1 cellular context compared by ENCODE assay signal in the genomic region with DNA sequence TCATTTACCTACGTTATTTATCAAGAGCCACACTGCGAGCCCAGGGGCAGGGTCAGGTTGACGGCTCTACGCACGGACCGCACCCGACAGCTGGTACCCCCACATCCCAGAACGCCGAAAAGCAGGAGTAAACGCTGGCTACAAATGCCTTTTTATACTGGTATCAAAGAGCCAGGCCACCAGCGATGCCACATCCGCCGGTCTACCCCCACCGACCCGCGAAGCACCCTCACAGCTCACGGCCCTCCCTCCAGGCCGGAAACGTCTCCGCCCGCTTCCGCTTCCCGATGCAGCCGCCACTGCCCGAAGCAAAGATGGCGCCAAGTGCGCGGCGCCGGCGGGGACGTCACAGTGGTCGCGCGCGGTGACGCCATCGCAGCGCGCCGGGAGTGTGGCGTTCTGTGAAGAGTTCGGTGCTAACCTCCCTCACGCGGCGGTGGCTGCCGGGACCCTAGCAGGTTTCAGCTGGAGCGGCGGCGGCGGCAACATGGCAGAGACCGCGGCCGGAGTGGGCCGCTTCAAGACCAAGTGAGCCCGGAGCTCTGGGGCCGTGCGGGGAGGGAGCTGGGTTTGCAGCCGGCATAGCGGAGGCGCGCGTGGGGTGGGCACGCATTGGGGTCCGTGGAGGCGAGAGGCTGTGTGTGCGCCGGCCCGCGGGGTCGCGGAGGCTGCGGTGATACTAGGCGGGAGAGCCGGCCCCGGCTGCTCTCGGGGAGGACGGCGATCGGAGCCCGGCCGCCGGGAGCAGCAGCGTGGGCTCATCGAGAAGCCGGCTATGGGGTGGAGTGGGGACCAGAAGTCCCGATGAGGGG.
TF ChIP-seq lines count a peak whose summit lies in the region.

A gene (plus strand): TSS at position 376 of the 812 bp plus-strand sequence. CDS start 112 bp downstream, at position 488.

TF ChIP-seq in HepG2, 621 proteins besides CTCF, POLR2A, EP300 and RAD21 (continued from another document and continues in another):
- TF ChIP-seq MAFK (conservative IDR thresholded peaks at IDR 0.05 in 1 of 2, IDR thresholded peaks at IDR 0.05 in 1 of 2; ENCODE audit: low read length in 2 of 2) (0 out of 4 replicates have a peak, but pooled peaks of 1 of the 2 experiments have one; percentile 11), MTF2 (CRISPR knock-in tag; IDR thresholded peaks at IDR 0.05; ENCODE audit: borderline replicate concordance) (peak; percentile 85; the same call in 1 of the 2 replicates), ZNF44 (CRISPR knock-in tag; IDR thresholded peaks at IDR 0.05) (peak; percentile 89), GZF1 (CRISPR knock-in tag; IDR thresholded peaks at IDR 0.05) (no peak), PAF1 (CRISPR knock-in tag; IDR thresholded peaks at IDR 0.05) (no peak), ZNF557 (CRISPR knock-in tag; IDR thresholded peaks at IDR 0.05) (peak; percentile 21; the same call in 1 of the 2 replicates), AKAP8 (CRISPR knock-in tag; IDR thresholded peaks at IDR 0.05) (peak; percentile 93), CBFB (CRISPR knock-in tag; IDR thresholded peaks at IDR 0.05) (peak; percentile 97), SAP130 (CRISPR knock-in tag; IDR thresholded peaks at IDR 0.05; ENCODE audit: low read depth) (peak; percentile 99), NFIB (CRISPR knock-in tag; IDR thresholded peaks at IDR 0.05; ENCODE audit: borderline replicate concordance) (no peak), RELA (CRISPR knock-in tag; IDR thresholded peaks at IDR 0.05) (peak; percentile 91), TSC22D2 (CRISPR knock-in tag; IDR thresholded peaks at IDR 0.05; ENCODE audit: borderline replicate concordance) (peak; percentile 89; the same call in 1 of the 2 replicates), NFYC (CRISPR knock-in tag; IDR thresholded peaks at IDR 0.05) (peak; percentile 82), KLF13 (CRISPR knock-in tag; IDR thresholded peaks at IDR 0.05) (peak; percentile 52; the same call in 1 of the 2 replicates), SIX4 (CRISPR knock-in tag; IDR thresholded peaks at IDR 0.05) (0 out of 2 replicates have a peak, but pooled peaks have one; percentile 18), IRF2 (CRISPR knock-in tag; IDR thresholded peaks at IDR 0.05) (peak; percentile 98), ZNF382 (CRISPR knock-in tag; IDR thresholded peaks at IDR 0.05; ENCODE audit: borderline replicate concordance) (no peak), SATB2 (CRISPR knock-in tag; IDR thresholded peaks at IDR 0.05) (peak; percentile 80), ZNF564 (CRISPR knock-in tag; IDR thresholded peaks at IDR 0.05) (no peak), ZMAT3 (CRISPR knock-in tag; conservative IDR thresholded peaks at IDR 0.05) (peak; percentile 93), ZNF761 (CRISPR knock-in tag; conservative IDR thresholded peaks at IDR 0.05) (peak; percentile 60; the same call in 1 of the 2 replicates), ZNF678 (CRISPR knock-in tag; IDR thresholded peaks at IDR 0.05) (no peak), JARID2 (CRISPR knock-in tag; IDR thresholded peaks at IDR 0.05; ENCODE audit: insufficient replicate concordance) (peak; percentile 62), RCOR2 (CRISPR knock-in tag; IDR thresholded peaks at IDR 0.05) (no peak), HDAC6 (IDR thresholded peaks at IDR 0.05; ENCODE audit: low read depth, low read length) (no peak), STAT5B (CRISPR knock-in tag; IDR thresholded peaks at IDR 0.05) (peak; percentile 82; the same call in 1 of the 2 replicates), NFKBIZ (CRISPR knock-in tag; IDR thresholded peaks at IDR 0.05) (no peak; the same call in 1 of the 2 replicates), SP2 (CRISPR knock-in tag; IDR thresholded peaks at IDR 0.05) (peak; percentile 87), ATM (IDR thresholded peaks at IDR 0.05; ENCODE audit: borderline replicate concordance) (no peak), SUZ12 (IDR thresholded peaks at IDR 0.05; ENCODE audit: low read depth, low read length) (no peak; the same call in 1 of the 2 replicates), MAF1 (CRISPR knock-in tag; IDR thresholded peaks at IDR 0.05; ENCODE audit: borderline replicate concordance) (peak; percentile 82; the same call in 1 of the 2 replicates), SIN3A (IDR thresholded peaks at IDR 0.05; ENCODE audit: borderline replicate concordance, low read depth, low read length) (peak; percentile 89; the same call in 1 of the 2 replicates), TARDBP (CRISPR knock-in tag; IDR thresholded peaks at IDR 0.05) (peak; percentile 93), ZNF510 (CRISPR knock-in tag; IDR thresholded peaks at IDR 0.05; ENCODE audit: low read depth) (0 out of 2 replicates have a peak, but pooled peaks have one; percentile 80), SNAPC2 (CRISPR knock-in tag; IDR thresholded peaks at IDR 0.05) (no peak), ZNF3 (CRISPR knock-in tag; IDR thresholded peaks at IDR 0.05) (no peak), REL (CRISPR knock-in tag; conservative IDR thresholded peaks at IDR 0.05) (peak; percentile 78; the same call in 1 of the 2 replicates), PTBP1 (IDR thresholded peaks at IDR 0.05; ENCODE audit: low read depth, low read length, poor library complexity, severe bottlenecking) (no peak)
- TF ChIP-seq, protein P1, sequence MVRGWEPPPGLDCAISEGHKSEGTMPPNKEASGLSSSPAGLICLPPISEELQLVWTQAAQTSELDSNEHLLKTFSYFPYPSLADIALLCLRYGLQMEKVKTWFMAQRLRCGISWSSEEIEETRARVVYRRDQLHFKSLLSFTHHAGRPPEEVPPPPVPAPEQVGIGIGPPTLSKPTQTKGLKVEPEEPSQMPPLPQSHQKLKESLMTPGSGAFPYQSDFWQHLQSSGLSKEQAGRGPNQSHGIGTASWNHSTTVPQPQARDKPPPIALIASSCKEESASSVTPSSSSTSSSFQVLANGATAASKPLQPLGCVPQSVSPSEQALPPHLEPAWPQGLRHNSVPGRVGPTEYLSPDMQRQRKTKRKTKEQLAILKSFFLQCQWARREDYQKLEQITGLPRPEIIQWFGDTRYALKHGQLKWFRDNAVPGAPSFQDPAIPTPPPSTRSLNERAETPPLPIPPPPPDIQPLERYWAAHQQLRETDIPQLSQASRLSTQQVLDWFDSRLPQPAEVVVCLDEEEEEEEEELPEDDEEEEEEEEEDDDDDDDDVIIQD (CRISPR knock-in tag; IDR thresholded peaks at IDR 0.05; ENCODE audit: low read depth): peak; percentile 63; the same call in 1 of the 2 replicates
- TF ChIP-seq, protein P2, sequence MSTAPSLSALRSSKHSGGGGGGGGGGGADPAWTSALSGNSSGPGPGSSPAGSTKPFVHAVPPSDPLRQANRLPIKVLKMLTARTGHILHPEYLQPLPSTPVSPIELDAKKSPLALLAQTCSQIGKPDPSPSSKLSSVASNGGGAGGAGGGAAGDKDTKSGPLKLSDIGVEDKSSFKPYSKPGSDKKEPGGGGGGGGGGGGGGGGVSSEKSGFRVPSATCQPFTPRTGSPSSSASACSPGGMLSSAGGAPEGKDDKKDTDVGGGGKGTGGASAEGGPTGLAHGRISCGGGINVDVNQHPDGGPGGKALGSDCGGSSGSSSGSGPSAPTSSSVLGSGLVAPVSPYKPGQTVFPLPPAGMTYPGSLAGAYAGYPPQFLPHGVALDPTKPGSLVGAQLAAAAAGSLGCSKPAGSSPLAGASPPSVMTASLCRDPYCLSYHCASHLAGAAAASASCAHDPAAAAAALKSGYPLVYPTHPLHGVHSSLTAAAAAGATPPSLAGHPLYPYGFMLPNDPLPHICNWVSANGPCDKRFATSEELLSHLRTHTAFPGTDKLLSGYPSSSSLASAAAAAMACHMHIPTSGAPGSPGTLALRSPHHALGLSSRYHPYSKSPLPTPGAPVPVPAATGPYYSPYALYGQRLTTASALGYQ (CRISPR knock-in tag; IDR thresholded peaks at IDR 0.05): peak; percentile 83; the same call in 1 of the 2 replicates
- TF ChIP-seq, protein P3, sequence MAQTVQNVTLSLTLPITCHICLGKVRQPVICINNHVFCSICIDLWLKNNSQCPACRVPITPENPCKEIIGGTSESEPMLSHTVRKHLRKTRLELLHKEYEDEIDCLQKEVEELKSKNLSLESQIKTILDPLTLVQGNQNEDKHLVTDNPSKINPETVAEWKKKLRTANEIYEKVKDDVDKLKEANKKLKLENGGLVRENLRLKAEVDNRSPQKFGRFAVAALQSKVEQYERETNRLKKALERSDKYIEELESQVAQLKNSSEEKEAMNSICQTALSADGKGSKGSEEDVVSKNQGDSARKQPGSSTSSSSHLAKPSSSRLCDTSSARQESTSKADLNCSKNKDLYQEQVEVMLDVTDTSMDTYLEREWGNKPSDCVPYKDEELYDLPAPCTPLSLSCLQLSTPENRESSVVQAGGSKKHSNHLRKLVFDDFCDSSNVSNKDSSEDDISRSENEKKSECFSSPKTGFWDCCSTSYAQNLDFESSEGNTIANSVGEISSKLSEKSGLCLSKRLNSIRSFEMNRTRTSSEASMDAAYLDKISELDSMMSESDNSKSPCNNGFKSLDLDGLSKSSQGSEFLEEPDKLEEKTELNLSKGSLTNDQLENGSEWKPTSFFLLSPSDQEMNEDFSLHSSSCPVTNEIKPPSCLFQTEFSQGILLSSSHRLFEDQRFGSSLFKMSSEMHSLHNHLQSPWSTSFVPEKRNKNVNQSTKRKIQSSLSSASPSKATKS (CRISPR knock-in tag; IDR thresholded peaks at IDR 0.05): peak; percentile 74; the same call in 1 of the 2 replicates
- TF ChIP-seq, protein P4, sequence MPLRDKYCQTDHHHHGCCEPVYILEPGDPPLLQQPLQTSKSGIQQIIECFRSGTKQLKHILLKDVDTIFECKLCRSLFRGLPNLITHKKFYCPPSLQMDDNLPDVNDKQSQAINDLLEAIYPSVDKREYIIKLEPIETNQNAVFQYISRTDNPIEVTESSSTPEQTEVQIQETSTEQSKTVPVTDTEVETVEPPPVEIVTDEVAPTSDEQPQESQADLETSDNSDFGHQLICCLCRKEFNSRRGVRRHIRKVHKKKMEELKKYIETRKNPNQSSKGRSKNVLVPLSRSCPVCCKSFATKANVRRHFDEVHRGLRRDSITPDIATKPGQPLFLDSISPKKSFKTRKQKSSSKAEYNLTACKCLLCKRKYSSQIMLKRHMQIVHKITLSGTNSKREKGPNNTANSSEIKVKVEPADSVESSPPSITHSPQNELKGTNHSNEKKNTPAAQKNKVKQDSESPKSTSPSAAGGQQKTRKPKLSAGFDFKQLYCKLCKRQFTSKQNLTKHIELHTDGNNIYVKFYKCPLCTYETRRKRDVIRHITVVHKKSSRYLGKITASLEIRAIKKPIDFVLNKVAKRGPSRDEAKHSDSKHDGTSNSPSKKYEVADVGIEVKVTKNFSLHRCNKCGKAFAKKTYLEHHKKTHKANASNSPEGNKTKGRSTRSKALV (CRISPR knock-in tag; IDR thresholded peaks at IDR 0.05): 0 out of 2 replicates have a peak, but pooled peaks have one; percentile 38
- TF ChIP-seq, protein P5, sequence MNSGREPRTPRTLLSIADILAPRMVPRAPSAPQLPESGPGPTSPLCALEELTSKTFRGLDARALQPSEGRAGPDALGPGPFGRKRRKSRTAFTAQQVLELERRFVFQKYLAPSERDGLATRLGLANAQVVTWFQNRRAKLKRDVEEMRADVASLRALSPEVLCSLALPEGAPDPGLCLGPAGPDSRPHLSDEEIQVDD (CRISPR knock-in tag; IDR thresholded peaks at IDR 0.05; ENCODE audit: borderline replicate concordance): 0 out of 2 replicates have a peak, but pooled peaks have one; percentile 69
- TF ChIP-seq, protein P6, sequence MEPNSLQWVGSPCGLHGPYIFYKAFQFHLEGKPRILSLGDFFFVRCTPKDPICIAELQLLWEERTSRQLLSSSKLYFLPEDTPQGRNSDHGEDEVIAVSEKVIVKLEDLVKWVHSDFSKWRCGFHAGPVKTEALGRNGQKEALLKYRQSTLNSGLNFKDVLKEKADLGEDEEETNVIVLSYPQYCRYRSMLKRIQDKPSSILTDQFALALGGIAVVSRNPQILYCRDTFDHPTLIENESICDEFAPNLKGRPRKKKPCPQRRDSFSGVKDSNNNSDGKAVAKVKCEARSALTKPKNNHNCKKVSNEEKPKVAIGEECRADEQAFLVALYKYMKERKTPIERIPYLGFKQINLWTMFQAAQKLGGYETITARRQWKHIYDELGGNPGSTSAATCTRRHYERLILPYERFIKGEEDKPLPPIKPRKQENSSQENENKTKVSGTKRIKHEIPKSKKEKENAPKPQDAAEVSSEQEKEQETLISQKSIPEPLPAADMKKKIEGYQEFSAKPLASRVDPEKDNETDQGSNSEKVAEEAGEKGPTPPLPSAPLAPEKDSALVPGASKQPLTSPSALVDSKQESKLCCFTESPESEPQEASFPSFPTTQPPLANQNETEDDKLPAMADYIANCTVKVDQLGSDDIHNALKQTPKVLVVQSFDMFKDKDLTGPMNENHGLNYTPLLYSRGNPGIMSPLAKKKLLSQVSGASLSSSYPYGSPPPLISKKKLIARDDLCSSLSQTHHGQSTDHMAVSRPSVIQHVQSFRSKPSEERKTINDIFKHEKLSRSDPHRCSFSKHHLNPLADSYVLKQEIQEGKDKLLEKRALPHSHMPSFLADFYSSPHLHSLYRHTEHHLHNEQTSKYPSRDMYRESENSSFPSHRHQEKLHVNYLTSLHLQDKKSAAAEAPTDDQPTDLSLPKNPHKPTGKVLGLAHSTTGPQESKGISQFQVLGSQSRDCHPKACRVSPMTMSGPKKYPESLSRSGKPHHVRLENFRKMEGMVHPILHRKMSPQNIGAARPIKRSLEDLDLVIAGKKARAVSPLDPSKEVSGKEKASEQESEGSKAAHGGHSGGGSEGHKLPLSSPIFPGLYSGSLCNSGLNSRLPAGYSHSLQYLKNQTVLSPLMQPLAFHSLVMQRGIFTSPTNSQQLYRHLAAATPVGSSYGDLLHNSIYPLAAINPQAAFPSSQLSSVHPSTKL (CRISPR knock-in tag; IDR thresholded peaks at IDR 0.05): peak; percentile 51
- TF ChIP-seq, protein P7, sequence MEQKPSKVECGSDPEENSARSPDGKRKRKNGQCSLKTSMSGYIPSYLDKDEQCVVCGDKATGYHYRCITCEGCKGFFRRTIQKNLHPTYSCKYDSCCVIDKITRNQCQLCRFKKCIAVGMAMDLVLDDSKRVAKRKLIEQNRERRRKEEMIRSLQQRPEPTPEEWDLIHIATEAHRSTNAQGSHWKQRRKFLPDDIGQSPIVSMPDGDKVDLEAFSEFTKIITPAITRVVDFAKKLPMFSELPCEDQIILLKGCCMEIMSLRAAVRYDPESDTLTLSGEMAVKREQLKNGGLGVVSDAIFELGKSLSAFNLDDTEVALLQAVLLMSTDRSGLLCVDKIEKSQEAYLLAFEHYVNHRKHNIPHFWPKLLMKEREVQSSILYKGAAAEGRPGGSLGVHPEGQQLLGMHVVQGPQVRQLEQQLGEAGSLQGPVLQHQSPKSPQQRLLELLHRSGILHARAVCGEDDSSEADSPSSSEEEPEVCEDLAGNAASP (CRISPR knock-in tag; IDR thresholded peaks at IDR 0.05; ENCODE audit: borderline replicate concordance): peak; percentile 80; the same call in 1 of the 2 replicates
- TF ChIP-seq, protein P8, sequence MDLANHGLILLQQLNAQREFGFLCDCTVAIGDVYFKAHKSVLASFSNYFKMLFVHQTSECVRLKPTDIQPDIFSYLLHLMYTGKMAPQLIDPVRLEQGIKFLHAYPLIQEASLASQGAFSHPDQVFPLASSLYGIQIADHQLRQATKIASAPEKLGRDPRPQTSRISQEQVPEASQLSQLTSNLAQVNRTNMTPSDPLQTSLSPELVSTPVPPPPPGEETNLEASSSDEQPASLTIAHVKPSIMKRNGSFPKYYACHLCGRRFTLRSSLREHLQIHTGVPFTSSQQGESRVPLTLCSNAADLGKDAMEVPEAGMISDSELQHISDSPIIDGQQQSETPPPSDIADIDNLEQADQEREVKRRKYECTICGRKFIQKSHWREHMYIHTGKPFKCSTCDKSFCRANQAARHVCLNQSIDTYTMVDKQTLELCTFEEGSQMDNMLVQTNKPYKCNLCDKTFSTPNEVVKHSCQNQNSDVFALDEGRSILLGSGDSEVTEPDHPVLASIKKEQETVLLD (CRISPR knock-in tag; IDR thresholded peaks at IDR 0.05; ENCODE audit: low read depth): peak; percentile 93
